Comparison of ENCODE assay signal across 1 cellular context in the genomic region with DNA sequence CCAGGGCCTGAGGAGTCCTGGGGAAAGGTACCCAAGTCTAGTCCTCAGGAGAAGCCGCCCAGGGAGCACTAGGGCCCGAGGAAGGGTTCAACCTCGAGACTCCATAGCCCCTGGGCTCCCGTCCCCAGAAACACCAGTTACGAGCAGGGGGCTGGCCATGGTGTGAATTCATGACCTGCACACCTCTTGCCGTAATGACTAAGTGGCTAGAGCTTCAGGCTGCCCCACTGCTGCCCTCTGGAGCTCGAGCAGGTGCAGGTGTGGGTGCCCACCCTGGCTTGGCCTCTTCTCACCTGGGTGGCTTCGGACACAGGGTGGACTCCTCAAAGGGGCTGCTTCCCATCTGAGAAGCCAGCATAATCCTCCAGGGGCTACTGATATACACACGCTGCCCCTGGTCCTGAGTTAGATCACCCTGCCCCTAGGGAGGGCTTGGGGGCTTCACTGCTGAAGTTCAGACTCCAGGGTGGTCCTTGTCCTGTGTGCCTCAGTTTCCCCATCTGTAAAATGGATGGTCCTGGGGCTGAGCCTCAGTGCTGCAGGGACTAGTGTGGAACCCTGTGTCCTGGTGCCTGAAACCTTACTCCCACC.
TF ChIP-seq lines count a peak whose summit lies in the region.

No MANE protein-coding gene starts in this region.

TF ChIP-seq in HepG2, 621 proteins besides CTCF, POLR2A, EP300 and RAD21 (continued from another document and continues in another):
- TF ChIP-seq ZNF878 (CRISPR knock-in tag; IDR thresholded peaks at IDR 0.05) (no peak), PAWR (CRISPR knock-in tag; IDR thresholded peaks at IDR 0.05; ENCODE audit: borderline replicate concordance) (0 out of 2 replicates have a peak, but pooled peaks have one; percentile 10), SIX4 (CRISPR knock-in tag; IDR thresholded peaks at IDR 0.05) (no peak), MLLT10 (CRISPR knock-in tag; IDR thresholded peaks at IDR 0.05) (no peak), MEIS2 (CRISPR knock-in tag; IDR thresholded peaks at IDR 0.05) (no peak), JARID2 (CRISPR knock-in tag; IDR thresholded peaks at IDR 0.05; ENCODE audit: insufficient replicate concordance) (no peak), ZNF761 (CRISPR knock-in tag; conservative IDR thresholded peaks at IDR 0.05) (0 out of 2 replicates have a peak, but pooled peaks have one; percentile 14), RXRB (CRISPR knock-in tag; IDR thresholded peaks at IDR 0.05; ENCODE audit: borderline replicate concordance) (no peak), ETV5 (CRISPR knock-in tag; IDR thresholded peaks at IDR 0.05; ENCODE audit: borderline replicate concordance) (no peak), THYN1 (CRISPR knock-in tag; IDR thresholded peaks at IDR 0.05; ENCODE audit: borderline replicate concordance, low read depth) (no peak), PCBP1 (IDR thresholded peaks at IDR 0.05; ENCODE audit: borderline replicate concordance, low read depth, low read length) (no peak), ZNF788 (CRISPR knock-in tag; IDR thresholded peaks at IDR 0.05; ENCODE audit: borderline replicate concordance) (no peak), CCDC6 (CRISPR knock-in tag; IDR thresholded peaks at IDR 0.05) (peak; percentile 2; the same call in 1 of the 2 replicates), YY1 (IDR thresholded peaks at IDR 0.05; ENCODE audit: insufficient read depth, insufficient replicate concordance, low read depth, low read length) (no peak), BORCS8-MEF2B (CRISPR knock-in tag; IDR thresholded peaks at IDR 0.05) (no peak), CREB1 (IDR thresholded peaks at IDR 0.05) (no peak), CREB1 (CRISPR knock-in tag; IDR thresholded peaks at IDR 0.05) (no peak), GTF3A (CRISPR knock-in tag; conservative IDR thresholded peaks at IDR 0.05) (0 out of 2 replicates have a peak, but pooled peaks have one; percentile 2), STAG1 (CRISPR knock-in tag; IDR thresholded peaks at IDR 0.05) (peak; percentile 36; the same call in 1 of the 2 replicates), ZNF230 (CRISPR knock-in tag; IDR thresholded peaks at IDR 0.05) (0 out of 2 replicates have a peak, but pooled peaks have one; percentile 20), TOPORS (CRISPR knock-in tag; IDR thresholded peaks at IDR 0.05) (no peak), SP4 (CRISPR knock-in tag; IDR thresholded peaks at IDR 0.05) (0 out of 2 replicates have a peak, but pooled peaks have one; percentile 11)
- TF ChIP-seq, protein P1, sequence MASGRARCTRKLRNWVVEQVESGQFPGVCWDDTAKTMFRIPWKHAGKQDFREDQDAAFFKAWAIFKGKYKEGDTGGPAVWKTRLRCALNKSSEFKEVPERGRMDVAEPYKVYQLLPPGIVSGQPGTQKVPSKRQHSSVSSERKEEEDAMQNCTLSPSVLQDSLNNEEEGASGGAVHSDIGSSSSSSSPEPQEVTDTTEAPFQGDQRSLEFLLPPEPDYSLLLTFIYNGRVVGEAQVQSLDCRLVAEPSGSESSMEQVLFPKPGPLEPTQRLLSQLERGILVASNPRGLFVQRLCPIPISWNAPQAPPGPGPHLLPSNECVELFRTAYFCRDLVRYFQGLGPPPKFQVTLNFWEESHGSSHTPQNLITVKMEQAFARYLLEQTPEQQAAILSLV (CRISPR knock-in tag; IDR thresholded peaks at IDR 0.05; ENCODE audit: borderline replicate concordance): 0 out of 2 replicates have a peak, but pooled peaks have one; percentile 57
- TF ChIP-seq, protein P2, sequence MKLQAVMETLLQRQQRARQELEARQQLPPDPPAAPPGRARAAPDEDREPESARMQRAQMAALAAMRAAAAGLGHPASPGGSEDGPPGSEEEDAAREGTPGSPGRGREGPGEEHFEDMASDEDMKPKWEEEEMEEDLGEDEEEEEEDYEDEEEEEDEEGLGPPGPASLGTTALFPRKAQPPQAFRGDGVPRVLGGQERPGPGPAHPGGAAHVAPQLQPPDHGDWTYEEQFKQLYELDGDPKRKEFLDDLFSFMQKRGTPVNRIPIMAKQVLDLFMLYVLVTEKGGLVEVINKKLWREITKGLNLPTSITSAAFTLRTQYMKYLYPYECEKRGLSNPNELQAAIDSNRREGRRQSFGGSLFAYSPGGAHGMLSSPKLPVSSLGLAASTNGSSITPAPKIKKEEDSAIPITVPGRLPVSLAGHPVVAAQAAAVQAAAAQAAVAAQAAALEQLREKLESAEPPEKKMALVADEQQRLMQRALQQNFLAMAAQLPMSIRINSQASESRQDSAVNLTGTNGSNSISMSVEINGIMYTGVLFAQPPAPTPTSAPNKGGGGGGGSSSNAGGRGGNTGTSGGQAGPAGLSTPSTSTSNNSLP (IDR thresholded peaks at IDR 0.05; ENCODE audit: low read depth, low read length): no peak
- TF ChIP-seq, protein P3, sequence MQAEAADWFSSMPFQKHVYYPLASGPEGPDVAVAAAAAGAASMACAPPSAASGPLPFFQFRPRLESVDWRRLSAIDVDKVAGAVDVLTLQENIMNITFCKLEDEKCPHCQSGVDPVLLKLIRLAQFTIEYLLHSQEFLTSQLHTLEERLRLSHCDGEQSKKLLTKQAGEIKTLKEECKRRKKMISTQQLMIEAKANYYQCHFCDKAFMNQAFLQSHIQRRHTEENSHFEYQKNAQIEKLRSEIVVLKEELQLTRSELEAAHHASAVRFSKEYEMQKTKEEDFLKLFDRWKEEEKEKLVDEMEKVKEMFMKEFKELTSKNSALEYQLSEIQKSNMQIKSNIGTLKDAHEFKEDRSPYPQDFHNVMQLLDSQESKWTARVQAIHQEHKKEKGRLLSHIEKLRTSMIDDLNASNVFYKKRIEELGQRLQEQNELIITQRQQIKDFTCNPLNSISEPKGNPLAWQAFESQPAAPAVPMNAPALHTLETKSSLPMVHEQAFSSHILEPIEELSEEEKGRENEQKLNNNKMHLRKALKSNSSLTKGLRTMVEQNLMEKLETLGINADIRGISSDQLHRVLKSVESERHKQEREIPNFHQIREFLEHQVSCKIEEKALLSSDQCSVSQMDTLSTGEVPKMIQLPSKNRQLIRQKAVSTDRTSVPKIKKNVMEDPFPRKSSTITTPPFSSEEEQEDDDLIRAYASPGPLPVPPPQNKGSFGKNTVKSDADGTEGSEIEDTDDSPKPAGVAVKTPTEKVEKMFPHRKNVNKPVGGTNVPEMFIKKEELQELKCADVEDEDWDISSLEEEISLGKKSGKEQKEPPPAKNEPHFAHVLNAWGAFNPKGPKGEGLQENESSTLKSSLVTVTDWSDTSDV (CRISPR knock-in tag; IDR thresholded peaks at IDR 0.05): 0 out of 2 replicates have a peak, but pooled peaks have one; percentile 36
- TF ChIP-seq, protein P4, sequence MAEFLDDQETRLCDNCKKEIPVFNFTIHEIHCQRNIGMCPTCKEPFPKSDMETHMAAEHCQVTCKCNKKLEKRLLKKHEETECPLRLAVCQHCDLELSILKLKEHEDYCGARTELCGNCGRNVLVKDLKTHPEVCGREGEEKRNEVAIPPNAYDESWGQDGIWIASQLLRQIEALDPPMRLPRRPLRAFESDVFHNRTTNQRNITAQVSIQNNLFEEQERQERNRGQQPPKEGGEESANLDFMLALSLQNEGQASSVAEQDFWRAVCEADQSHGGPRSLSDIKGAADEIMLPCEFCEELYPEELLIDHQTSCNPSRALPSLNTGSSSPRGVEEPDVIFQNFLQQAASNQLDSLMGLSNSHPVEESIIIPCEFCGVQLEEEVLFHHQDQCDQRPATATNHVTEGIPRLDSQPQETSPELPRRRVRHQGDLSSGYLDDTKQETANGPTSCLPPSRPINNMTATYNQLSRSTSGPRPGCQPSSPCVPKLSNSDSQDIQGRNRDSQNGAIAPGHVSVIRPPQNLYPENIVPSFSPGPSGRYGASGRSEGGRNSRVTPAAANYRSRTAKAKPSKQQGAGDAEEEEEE (CRISPR knock-in tag; IDR thresholded peaks at IDR 0.05; ENCODE audit: borderline replicate concordance): 0 out of 2 replicates have a peak, but pooled peaks have one; percentile 51
- TF ChIP-seq, protein P5, sequence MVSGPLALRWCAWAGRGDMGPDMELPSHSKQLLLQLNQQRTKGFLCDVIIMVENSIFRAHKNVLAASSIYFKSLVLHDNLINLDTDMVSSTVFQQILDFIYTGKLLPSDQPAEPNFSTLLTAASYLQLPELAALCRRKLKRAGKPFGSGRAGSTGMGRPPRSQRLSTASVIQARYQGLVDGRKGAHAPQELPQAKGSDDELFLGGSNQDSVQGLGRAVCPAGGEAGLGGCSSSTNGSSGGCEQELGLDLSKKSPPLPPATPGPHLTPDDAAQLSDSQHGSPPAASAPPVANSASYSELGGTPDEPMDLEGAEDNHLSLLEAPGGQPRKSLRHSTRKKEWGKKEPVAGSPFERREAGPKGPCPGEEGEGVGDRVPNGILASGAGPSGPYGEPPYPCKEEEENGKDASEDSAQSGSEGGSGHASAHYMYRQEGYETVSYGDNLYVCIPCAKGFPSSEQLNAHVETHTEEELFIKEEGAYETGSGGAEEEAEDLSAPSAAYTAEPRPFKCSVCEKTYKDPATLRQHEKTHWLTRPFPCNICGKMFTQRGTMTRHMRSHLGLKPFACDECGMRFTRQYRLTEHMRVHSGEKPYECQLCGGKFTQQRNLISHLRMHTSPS (CRISPR knock-in tag; IDR thresholded peaks at IDR 0.05; ENCODE audit: low read depth): 0 out of 2 replicates have a peak, but pooled peaks have one; percentile 47
- TF ChIP-seq, protein P6, sequence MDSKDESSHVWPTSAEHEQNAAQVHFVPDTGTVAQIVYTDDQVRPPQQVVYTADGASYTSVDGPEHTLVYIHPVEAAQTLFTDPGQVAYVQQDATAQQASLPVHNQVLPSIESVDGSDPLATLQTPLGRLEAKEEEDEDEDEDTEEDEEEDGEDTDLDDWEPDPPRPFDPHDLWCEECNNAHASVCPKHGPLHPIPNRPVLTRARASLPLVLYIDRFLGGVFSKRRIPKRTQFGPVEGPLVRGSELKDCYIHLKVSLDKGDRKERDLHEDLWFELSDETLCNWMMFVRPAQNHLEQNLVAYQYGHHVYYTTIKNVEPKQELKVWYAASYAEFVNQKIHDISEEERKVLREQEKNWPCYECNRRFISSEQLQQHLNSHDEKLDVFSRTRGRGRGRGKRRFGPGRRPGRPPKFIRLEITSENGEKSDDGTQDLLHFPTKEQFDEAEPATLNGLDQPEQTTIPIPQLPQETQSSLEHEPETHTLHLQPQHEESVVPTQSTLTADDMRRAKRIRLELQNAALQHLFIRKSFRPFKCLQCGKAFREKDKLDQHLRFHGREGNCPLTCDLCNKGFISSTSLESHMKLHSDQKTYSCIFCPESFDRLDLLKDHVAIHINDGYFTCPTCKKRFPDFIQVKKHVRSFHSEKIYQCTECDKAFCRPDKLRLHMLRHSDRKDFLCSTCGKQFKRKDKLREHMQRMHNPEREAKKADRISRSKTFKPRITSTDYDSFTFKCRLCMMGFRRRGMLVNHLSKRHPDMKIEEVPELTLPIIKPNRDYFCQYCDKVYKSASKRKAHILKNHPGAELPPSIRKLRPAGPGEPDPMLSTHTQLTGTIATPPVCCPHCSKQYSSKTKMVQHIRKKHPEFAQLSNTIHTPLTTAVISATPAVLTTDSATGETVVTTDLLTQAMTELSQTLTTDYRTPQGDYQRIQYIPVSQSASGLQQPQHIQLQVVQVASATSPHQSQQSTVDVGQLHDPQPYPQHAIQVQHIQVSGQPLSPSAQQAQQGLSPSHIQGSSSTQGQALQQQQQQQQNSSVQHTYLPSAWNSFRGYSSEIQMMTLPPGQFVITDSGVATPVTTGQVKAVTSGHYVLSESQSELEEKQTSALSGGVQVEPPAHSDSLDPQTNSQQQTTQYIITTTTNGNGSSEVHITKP (CRISPR knock-in tag; IDR thresholded peaks at IDR 0.05; ENCODE audit: low read depth): 0 out of 2 replicates have a peak, but pooled peaks have one; percentile 7
- TF ChIP-seq, protein P7, sequence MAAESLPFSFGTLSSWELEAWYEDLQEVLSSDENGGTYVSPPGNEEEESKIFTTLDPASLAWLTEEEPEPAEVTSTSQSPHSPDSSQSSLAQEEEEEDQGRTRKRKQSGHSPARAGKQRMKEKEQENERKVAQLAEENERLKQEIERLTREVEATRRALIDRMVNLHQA (CRISPR knock-in tag; IDR thresholded peaks at IDR 0.05): no peak
- TF ChIP-seq, protein P8, sequence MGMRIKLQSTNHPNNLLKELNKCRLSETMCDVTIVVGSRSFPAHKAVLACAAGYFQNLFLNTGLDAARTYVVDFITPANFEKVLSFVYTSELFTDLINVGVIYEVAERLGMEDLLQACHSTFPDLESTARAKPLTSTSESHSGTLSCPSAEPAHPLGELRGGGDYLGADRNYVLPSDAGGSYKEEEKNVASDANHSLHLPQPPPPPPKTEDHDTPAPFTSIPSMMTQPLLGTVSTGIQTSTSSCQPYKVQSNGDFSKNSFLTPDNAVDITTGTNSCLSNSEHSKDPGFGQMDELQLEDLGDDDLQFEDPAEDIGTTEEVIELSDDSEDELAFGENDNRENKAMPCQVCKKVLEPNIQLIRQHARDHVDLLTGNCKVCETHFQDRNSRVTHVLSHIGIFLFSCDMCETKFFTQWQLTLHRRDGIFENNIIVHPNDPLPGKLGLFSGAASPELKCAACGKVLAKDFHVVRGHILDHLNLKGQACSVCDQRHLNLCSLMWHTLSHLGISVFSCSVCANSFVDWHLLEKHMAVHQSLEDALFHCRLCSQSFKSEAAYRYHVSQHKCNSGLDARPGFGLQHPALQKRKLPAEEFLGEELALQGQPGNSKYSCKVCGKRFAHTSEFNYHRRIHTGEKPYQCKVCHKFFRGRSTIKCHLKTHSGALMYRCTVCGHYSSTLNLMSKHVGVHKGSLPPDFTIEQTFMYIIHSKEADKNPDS (CRISPR knock-in tag; IDR thresholded peaks at IDR 0.05): no peak
- TF ChIP-seq, protein P9, sequence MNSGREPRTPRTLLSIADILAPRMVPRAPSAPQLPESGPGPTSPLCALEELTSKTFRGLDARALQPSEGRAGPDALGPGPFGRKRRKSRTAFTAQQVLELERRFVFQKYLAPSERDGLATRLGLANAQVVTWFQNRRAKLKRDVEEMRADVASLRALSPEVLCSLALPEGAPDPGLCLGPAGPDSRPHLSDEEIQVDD (CRISPR knock-in tag; IDR thresholded peaks at IDR 0.05; ENCODE audit: borderline replicate concordance): no peak
- TF ChIP-seq, protein P10, sequence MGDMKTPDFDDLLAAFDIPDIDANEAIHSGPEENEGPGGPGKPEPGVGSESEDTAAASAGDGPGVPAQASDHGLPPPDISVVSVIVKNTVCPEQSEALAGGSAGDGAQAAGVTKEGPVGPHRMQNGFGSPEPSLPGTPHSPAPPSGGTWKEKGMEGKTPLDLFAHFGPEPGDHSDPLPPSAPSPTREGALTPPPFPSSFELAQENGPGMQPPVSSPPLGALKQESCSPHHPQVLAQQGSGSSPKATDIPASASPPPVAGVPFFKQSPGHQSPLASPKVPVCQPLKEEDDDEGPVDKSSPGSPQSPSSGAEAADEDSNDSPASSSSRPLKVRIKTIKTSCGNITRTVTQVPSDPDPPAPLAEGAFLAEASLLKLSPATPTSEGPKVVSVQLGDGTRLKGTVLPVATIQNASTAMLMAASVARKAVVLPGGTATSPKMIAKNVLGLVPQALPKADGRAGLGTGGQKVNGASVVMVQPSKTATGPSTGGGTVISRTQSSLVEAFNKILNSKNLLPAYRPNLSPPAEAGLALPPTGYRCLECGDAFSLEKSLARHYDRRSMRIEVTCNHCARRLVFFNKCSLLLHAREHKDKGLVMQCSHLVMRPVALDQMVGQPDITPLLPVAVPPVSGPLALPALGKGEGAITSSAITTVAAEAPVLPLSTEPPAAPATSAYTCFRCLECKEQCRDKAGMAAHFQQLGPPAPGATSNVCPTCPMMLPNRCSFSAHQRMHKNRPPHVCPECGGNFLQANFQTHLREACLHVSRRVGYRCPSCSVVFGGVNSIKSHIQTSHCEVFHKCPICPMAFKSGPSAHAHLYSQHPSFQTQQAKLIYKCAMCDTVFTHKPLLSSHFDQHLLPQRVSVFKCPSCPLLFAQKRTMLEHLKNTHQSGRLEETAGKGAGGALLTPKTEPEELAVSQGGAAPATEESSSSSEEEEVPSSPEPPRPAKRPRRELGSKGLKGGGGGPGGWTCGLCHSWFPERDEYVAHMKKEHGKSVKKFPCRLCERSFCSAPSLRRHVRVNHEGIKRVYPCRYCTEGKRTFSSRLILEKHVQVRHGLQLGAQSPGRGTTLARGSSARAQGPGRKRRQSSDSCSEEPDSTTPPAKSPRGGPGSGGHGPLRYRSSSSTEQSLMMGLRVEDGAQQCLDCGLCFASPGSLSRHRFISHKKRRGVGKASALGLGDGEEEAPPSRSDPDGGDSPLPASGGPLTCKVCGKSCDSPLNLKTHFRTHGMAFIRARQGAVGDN (CRISPR knock-in tag; IDR thresholded peaks at IDR 0.05): peak; percentile 5; the same call in 1 of the 2 replicates
